Comparison of ENCODE assay signal across 1 cellular context in the genomic region with DNA sequence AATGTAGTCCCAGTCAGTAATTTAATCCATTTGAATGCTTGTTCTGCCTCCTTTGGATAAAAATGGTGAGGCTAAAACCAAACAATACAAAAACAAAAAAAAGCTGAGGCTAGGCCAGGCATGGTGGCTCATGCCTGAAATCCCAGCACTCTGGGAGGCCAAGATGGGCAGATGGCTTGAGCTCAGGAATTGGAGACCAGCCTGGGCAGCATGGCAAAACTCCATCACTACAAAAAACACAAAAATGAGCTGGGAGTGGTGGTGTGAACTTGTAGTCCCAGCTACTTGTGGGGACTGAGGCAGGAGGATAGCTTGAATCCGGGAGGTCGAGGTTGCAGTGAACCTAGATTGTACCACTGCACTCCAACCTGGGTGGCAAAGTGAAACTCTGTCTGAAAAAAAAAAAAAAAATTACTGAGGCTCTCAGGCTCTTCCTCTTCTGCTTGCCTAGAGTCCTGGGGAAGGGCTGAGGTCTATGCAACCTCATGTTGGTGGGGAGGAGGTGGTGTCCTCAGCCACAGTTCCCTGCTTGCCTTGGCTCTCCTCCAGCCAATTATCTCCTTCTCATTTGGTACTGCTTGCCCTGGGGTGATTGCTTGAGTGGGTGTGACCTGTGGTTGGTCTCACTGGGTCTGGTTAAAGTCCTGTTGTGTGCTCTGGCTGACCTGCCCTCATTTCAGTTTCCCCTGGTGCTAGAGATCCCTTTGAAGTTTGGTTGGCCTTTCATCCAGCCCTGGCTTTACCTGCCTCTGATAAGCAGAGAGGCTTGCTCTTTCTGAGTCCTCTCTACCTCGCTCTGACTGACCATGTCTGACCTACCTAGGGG.
TF ChIP-seq lines count a peak whose summit lies in the region.

No MANE protein-coding gene starts in this region.

TF ChIP-seq in HepG2, 621 proteins besides CTCF, POLR2A, EP300 and RAD21 (continued from another document and continues in another):
- TF ChIP-seq, protein P1, sequence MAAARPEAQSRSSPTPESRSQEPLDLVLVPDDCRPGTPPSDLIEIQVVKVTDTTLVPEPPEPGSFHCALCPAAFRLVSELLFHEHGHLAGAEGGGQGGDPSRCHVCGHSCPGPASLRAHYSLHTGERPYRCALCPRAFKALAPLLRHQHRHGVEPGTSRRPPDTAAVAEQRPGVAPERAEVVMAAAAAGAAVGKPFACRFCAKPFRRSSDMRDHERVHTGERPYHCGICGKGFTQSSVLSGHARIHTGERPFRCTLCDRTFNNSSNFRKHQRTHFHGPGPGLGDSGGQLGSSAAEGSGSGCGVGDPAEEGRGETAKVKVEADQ (CRISPR knock-in tag; IDR thresholded peaks at IDR 0.05; ENCODE audit: borderline replicate concordance) = no peak; the same call in 1 of the 2 replicates
- TF ChIP-seq KDM4B (CRISPR knock-in tag; IDR thresholded peaks at IDR 0.05) (no peak), MIER3 (CRISPR knock-in tag; IDR thresholded peaks at IDR 0.05; ENCODE audit: borderline replicate concordance) (0 out of 2 replicates have a peak, but pooled peaks have one; percentile 22), ZBTB3 (CRISPR knock-in tag; IDR thresholded peaks at IDR 0.05; ENCODE audit: borderline replicate concordance, low read depth) (0 out of 2 replicates have a peak, but pooled peaks have one; percentile 46), SOX6 (IDR thresholded peaks at IDR 0.05) (no peak), SOX6 (CRISPR knock-in tag; IDR thresholded peaks at IDR 0.05) (peak; percentile 86), CBFB (CRISPR knock-in tag; IDR thresholded peaks at IDR 0.05) (no peak), MTF2 (CRISPR knock-in tag; IDR thresholded peaks at IDR 0.05; ENCODE audit: borderline replicate concordance) (no peak), ZFP37 (CRISPR knock-in tag; IDR thresholded peaks at IDR 0.05; ENCODE audit: borderline replicate concordance) (no peak), GFI1 (CRISPR knock-in tag; IDR thresholded peaks at IDR 0.05; ENCODE audit: borderline replicate concordance) (no peak), HOXD1 (CRISPR knock-in tag; IDR thresholded peaks at IDR 0.05) (no peak), ZFYVE20 (CRISPR knock-in tag; IDR thresholded peaks at IDR 0.05; ENCODE audit: borderline replicate concordance, low read depth) (no peak), ZNF205 (CRISPR knock-in tag; IDR thresholded peaks at IDR 0.05) (no peak), MAFF (IDR thresholded peaks at IDR 0.05; ENCODE audit: low read depth, low read length) (no peak), SRSF1 (optimal IDR thresholded peaks at IDR 0.05; ENCODE audit: low read depth, low read length) (no peak), PAX8 (CRISPR knock-in tag; IDR thresholded peaks at IDR 0.05; ENCODE audit: borderline replicate concordance) (no peak), ZNF274 (CRISPR knock-in tag; IDR thresholded peaks at IDR 0.05) (no peak), ZKSCAN8 (CRISPR knock-in tag; IDR thresholded peaks at IDR 0.05; ENCODE audit: borderline replicate concordance) (no peak), ZFY (CRISPR knock-in tag; IDR thresholded peaks at IDR 0.05) (no peak), NFKB2 (CRISPR knock-in tag; IDR thresholded peaks at IDR 0.05; ENCODE audit: borderline replicate concordance) (no peak), SP4 (CRISPR knock-in tag; IDR thresholded peaks at IDR 0.05) (peak; percentile 45; the same call in 1 of the 2 replicates), ZMYM3 (CRISPR knock-in tag; IDR thresholded peaks at IDR 0.05) (peak; percentile 46; the same call in 1 of the 2 replicates), ZFX (CRISPR knock-in tag; IDR thresholded peaks at IDR 0.05; ENCODE audit: low read depth) (no peak; the same call in 1 of the 2 replicates), TBX3 (IDR thresholded peaks at IDR 0.05; ENCODE audit: borderline replicate concordance) (peak; percentile 21; the same call in 1 of the 2 replicates), ZNF883 (CRISPR knock-in tag; IDR thresholded peaks at IDR 0.05; ENCODE audit: not compliant biosample characterization) (no peak), YEATS2 (CRISPR knock-in tag; IDR thresholded peaks at IDR 0.05; ENCODE audit: borderline replicate concordance) (no peak), CBX1 (IDR thresholded peaks at IDR 0.05; ENCODE audit: low read depth) (no peak)
- TF ChIP-seq, protein P2, sequence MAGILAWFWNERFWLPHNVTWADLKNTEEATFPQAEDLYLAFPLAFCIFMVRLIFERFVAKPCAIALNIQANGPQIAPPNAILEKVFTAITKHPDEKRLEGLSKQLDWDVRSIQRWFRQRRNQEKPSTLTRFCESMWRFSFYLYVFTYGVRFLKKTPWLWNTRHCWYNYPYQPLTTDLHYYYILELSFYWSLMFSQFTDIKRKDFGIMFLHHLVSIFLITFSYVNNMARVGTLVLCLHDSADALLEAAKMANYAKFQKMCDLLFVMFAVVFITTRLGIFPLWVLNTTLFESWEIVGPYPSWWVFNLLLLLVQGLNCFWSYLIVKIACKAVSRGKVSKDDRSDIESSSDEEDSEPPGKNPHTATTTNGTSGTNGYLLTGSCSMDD (CRISPR knock-in tag; IDR thresholded peaks at IDR 0.05) = no peak
- TF ChIP-seq, protein P3, sequence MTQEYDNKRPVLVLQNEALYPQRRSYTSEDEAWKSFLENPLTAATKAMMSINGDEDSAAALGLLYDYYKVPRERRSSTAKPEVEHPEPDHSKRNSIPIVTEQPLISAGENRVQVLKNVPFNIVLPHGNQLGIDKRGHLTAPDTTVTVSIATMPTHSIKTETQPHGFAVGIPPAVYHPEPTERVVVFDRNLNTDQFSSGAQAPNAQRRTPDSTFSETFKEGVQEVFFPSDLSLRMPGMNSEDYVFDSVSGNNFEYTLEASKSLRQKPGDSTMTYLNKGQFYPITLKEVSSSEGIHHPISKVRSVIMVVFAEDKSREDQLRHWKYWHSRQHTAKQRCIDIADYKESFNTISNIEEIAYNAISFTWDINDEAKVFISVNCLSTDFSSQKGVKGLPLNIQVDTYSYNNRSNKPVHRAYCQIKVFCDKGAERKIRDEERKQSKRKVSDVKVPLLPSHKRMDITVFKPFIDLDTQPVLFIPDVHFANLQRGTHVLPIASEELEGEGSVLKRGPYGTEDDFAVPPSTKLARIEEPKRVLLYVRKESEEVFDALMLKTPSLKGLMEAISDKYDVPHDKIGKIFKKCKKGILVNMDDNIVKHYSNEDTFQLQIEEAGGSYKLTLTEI (CRISPR knock-in tag; conservative IDR thresholded peaks at IDR 0.05) = no peak
- TF ChIP-seq, protein P4, sequence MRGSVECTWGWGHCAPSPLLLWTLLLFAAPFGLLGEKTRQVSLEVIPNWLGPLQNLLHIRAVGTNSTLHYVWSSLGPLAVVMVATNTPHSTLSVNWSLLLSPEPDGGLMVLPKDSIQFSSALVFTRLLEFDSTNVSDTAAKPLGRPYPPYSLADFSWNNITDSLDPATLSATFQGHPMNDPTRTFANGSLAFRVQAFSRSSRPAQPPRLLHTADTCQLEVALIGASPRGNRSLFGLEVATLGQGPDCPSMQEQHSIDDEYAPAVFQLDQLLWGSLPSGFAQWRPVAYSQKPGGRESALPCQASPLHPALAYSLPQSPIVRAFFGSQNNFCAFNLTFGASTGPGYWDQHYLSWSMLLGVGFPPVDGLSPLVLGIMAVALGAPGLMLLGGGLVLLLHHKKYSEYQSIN (CRISPR knock-in tag; IDR thresholded peaks at IDR 0.05; ENCODE audit: borderline replicate concordance) = no peak
- TF ChIP-seq, protein P5, sequence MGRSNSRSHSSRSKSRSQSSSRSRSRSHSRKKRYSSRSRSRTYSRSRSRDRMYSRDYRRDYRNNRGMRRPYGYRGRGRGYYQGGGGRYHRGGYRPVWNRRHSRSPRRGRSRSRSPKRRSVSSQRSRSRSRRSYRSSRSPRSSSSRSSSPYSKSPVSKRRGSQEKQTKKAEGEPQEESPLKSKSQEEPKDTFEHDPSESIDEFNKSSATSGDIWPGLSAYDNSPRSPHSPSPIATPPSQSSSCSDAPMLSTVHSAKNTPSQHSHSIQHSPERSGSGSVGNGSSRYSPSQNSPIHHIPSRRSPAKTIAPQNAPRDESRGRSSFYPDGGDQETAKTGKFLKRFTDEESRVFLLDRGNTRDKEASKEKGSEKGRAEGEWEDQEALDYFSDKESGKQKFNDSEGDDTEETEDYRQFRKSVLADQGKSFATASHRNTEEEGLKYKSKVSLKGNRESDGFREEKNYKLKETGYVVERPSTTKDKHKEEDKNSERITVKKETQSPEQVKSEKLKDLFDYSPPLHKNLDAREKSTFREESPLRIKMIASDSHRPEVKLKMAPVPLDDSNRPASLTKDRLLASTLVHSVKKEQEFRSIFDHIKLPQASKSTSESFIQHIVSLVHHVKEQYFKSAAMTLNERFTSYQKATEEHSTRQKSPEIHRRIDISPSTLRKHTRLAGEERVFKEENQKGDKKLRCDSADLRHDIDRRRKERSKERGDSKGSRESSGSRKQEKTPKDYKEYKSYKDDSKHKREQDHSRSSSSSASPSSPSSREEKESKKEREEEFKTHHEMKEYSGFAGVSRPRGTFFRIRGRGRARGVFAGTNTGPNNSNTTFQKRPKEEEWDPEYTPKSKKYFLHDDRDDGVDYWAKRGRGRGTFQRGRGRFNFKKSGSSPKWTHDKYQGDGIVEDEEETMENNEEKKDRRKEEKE (IDR thresholded peaks at IDR 0.05) = no peak
- TF ChIP-seq, protein P6, sequence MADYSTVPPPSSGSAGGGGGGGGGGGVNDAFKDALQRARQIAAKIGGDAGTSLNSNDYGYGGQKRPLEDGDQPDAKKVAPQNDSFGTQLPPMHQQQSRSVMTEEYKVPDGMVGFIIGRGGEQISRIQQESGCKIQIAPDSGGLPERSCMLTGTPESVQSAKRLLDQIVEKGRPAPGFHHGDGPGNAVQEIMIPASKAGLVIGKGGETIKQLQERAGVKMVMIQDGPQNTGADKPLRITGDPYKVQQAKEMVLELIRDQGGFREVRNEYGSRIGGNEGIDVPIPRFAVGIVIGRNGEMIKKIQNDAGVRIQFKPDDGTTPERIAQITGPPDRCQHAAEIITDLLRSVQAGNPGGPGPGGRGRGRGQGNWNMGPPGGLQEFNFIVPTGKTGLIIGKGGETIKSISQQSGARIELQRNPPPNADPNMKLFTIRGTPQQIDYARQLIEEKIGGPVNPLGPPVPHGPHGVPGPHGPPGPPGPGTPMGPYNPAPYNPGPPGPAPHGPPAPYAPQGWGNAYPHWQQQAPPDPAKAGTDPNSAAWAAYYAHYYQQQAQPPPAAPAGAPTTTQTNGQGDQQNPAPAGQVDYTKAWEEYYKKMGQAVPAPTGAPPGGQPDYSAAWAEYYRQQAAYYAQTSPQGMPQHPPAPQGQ (CRISPR knock-in tag; IDR thresholded peaks at IDR 0.05; ENCODE audit: borderline replicate concordance) = no peak
- TF ChIP-seq, protein P7, sequence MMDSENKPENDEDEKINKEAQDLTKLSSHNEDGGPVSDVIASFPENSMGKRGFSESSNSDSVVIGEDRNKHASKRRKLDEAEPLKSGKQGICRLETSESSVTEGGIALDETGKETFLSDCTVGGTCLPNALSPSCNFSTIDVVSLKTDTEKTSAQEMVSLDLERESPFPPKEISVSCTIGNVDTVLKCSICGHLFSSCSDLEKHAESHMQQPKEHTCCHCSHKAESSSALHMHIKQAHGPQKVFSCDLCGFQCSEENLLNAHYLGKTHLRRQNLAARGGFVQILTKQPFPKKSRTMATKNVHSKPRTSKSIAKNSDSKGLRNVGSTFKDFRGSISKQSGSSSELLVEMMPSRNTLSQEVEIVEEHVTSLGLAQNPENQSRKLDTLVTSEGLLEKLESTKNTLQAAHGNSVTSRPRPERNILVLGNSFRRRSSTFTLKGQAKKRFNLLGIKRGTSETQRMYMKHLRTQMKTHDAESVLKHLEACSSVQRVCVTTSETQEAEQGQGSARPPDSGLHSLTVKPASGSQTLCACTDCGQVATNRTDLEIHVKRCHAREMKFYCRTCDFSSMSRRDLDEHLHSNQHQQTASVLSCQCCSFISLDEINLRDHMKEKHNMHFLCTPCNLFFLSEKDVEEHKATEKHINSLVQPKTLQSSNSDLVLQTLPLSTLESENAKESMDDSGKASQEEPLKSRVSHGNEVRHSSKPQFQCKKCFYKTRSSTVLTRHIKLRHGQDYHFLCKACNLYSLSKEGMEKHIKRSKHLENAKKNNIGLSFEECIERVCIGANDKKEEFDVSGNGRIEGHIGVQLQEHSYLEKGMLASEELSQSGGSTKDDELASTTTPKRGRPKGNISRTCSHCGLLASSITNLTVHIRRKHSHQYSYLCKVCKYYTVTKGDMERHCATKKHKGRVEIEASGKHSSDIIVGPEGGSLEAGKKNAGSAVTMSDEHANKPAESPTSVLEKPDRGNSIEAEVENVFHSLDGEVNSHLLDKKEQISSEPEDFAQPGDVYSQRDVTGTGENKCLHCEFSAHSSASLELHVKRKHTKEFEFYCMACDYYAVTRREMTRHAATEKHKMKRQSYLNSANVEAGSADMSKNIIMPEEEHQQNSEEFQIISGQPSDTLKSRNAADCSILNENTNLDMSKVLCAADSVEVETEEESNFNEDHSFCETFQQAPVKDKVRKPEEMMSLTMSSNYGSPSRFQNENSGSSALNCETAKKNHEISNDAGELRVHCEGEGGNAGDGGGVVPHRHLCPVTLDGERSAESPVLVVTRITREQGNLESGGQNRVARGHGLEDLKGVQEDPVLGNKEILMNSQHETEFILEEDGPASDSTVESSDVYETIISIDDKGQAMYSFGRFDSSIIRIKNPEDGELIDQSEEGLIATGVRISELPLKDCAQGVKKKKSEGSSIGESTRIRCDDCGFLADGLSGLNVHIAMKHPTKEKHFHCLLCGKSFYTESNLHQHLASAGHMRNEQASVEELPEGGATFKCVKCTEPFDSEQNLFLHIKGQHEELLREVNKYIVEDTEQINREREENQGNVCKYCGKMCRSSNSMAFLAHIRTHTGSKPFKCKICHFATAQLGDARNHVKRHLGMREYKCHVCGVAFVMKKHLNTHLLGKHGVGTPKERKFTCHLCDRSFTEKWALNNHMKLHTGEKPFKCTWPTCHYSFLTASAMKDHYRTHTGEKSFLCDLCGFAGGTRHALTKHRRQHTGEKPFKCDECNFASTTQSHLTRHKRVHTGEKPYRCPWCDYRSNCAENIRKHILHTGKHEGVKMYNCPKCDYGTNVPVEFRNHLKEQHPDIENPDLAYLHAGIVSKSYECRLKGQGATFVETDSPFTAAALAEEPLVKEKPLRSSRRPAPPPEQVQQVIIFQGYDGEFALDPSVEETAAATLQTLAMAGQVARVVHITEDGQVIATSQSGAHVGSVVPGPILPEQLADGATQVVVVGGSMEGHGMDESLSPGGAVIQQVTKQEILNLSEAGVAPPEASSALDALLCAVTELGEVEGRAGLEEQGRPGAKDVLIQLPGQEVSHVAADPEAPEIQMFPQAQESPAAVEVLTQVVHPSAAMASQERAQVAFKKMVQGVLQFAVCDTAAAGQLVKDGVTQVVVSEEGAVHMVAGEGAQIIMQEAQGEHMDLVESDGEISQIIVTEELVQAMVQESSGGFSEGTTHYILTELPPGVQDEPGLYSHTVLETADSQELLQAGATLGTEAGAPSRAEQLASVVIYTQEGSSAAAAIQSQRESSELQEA (CRISPR knock-in tag; IDR thresholded peaks at IDR 0.05; ENCODE audit: not compliant biosample characterization) = no peak
- TF ChIP-seq, protein P8, sequence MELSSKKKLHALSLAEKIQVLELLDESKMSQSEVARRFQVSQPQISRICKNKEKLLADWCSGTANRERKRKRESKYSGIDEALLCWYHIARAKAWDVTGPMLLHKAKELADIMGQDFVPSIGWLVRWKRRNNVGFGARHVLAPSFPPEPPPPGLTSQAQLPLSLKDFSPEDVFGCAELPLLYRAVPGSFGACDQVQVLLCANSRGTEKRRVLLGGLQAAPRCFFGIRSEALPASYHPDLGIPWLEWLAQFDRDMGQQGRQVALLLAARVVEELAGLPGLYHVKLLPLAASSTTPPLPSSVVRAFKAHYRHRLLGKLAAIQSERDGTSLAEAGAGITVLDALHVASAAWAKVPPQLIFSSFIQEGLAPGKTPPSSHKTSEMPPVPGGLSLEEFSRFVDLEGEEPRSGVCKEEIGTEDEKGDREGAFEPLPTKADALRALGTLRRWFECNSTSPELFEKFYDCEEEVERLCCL (CRISPR knock-in tag; IDR thresholded peaks at IDR 0.05; ENCODE audit: borderline replicate concordance) = no peak
